ENCODE assay signal across 1 cellular context in genomic region chr10:93160829-93161228, GRCh38.
TF ChIP-seq lines count a peak whose summit lies in the region.

No MANE protein-coding gene starts in this region.

TF ChIP-seq in GM23338, 12 proteins besides CTCF, POLR2A, EP300 and RAD21 (continued from another document):
- TF ChIP-seq ZNF462 (CRISPR knock-in tag; IDR thresholded peaks at IDR 0.05) (no peak), POLR2AphosphoS5 (IDR thresholded peaks at IDR 0.05; ENCODE audit: low read depth) (no peak), NANOG (IDR thresholded peaks at IDR 0.05; ENCODE audit: borderline replicate concordance) (no peak), EZH2phosphoT487 (IDR thresholded peaks at IDR 0.05; ENCODE audit: unreplicated experiment) (no peak), JUNB (IDR thresholded peaks at IDR 0.05; ENCODE audit: unreplicated experiment) (no peak), ZNF114 (CRISPR knock-in tag; IDR thresholded peaks at IDR 0.05) (no peak), EZH2 (IDR thresholded peaks at IDR 0.05; ENCODE audit: low read depth, unreplicated experiment) (no peak)
